ENCODE assay signal across 8 cellular contexts in the genomic region with DNA sequence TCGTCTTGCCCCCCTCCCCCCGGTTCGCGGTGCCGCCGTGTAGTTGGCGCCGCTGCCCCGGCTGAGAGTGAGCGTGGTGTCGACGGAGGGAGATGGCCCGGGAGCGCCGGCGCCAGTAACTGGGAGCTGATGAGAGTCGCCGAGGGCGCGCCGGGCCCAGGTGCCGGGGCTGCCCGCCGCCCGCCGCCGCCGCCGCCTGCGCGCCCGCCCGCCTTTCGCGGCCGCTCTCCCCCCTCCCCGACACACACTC. TPM values are rescaled to one million over a fixed set of nuclear protein-coding genes. Genes with fewer than 3 reads are reported as not detected.
DNase-seq lines count a peak whose midpoint lies in the region; ATAC-seq and TF ChIP-seq lines count a peak whose summit lies in the region.

No MANE protein-coding gene starts in this region.

- no peak overlapping the region; the same call in 1 of the 2 replicates for H3K4ac ChIP-seq in H9 (ENCODE audit: low read depth, low read length)

- peaks cover 22% of the 10 kb centered on the region for H3K36me3 ChIP-seq in CD8-positive, alpha-beta T cell (ENCODE audit: insufficient read depth, low read length)
- H3K36me3 ChIP-seq in PC-9 (ENCODE audit: low read depth): peaks cover 35% of the 10 kb centered on the region
- peaks cover 9% of the 10 kb centered on the region for H3K36me3 ChIP-seq in fibroblast of lung (ENCODE audit: control insufficient read depth, insufficient read depth, low read length)

- H2BK20ac ChIP-seq in H9 (ENCODE audit: low read depth, low read length, poor library complexity, severe bottlenecking): no peak overlapping the region

- no peak for TF ChIP-seq CTCF in CD8-positive, alpha-beta T cell (IDR thresholded peaks at IDR 0.05)
- TF ChIP-seq CTCF in H9 (conservative IDR thresholded peaks at IDR 0.05) (no peak), PC-9 (conservative IDR thresholded peaks at IDR 0.05) (no peak), fibroblast of lung (conservative IDR thresholded peaks at IDR 0.05 in 1 of 2, IDR thresholded peaks at IDR 0.05 in 1 of 2; ENCODE audit: low read depth in 1 of 2, low read length in 2 of 2) (no peak)

- H4K91ac ChIP-seq in H9 (ENCODE audit: insufficient read length, low read depth, low read length): no peak overlapping the region

- no peak overlapping the region for H3K23ac ChIP-seq in H9 (ENCODE audit: insufficient read length, low read depth, low read length)

- intact Hi-C loops in CD8-positive, alpha-beta T cell (cut with DNase I, micrococcal nuclease): loop anchor here (2.0 to 10.0 kb wide), 13 partner anchors 59 to 1678 kb away; a partner anchor contains a TSS
- intact Hi-C loops in PC-9 (cut with micrococcal nuclease; ENCODE audit: unreplicated experiment): loop anchor here (2.0 kb wide), 1 partner anchor 100 kb away; no protein-coding TSS in a partner anchor

- DNase-seq in CD8-positive, alpha-beta T cell: no peak
- DNase-seq in H9 (no peak), PC-9 (no peak), fibroblast of lung (ENCODE audit: low read depth in 2 of 2) (no peak), skeletal muscle cell (ENCODE audit: low read depth) (no peak), NCI-H82 (lab: John Stamatoyannopoulos, UW) (no peak), kidney glomerular epithelial cell (lab: John Stamatoyannopoulos, UW) (no peak)

- peaks cover 16% of the 10 kb centered on the region; the same call in 1 of the 2 replicates for H3K79me2 ChIP-seq in H9 (ENCODE audit: insufficient read depth, low read length)
- H3K79me2 ChIP-seq in PC-9 (ENCODE audit: low read depth): peaks cover 61% of the 10 kb centered on the region
- peaks cover 66% of the 10 kb centered on the region for H3K79me2 ChIP-seq in fibroblast of lung (ENCODE audit: control insufficient read depth, insufficient read depth, low read length)

- no peaks in the 10 kb centered on the region for H3K9me3 ChIP-seq in CD8-positive, alpha-beta T cell (ENCODE audit: low read length)
- no peaks in the 10 kb centered on the region for H3K9me3 ChIP-seq in H9 (ENCODE audit: control insufficient read depth, low read depth, low read length)
- H3K9me3 ChIP-seq in PC-9 (ENCODE audit: insufficient read depth, low read depth): no peaks in the 10 kb centered on the region
- no peaks in the 10 kb centered on the region for H3K9me3 ChIP-seq in fibroblast of lung (ENCODE audit: control insufficient read depth, insufficient read depth, low read depth, low read length)

- H3K4me1 Mint-ChIP-seq in CD8-positive, alpha-beta T cell (ENCODE audit: low read depth): peaks cover 70% of the 10 kb centered on the region
- peaks cover 32 to 41% of the 10 kb centered on the region in 2 experiments for H3K4me1 Mint-ChIP-seq in H9

- peak overlapping the region; percentile 99 for H3K4me3 Mint-ChIP-seq in CD8-positive, alpha-beta T cell
- peak overlapping the region; percentile 98 for H3K4me3 Mint-ChIP-seq in H9

- peak overlapping the region; percentile 100 for H3K27ac Mint-ChIP-seq in CD8-positive, alpha-beta T cell
- peak overlapping the region; percentile 100; a peak in 6 of 7 replicates for H3K27ac Mint-ChIP-seq in H9

- H2BK12ac ChIP-seq in H9 (ENCODE audit: insufficient read length, low read depth, low read length): no peak overlapping the region

- POLR2A ChIA-PET in CD8-positive, alpha-beta T cell (lab: Charles Lee): interaction anchor here (0.8 kb wide), 1 partner anchor 9 kb away, joined by 3 read pairs; no protein-coding TSS in a partner anchor
- POLR2A ChIA-PET in PC-9 (lab: Charles Lee; ENCODE audit: unreplicated experiment): interaction anchor here (0.6 to 1.0 kb wide), 4 partner anchors 28 to 1294 kb away, joined by 3 to 8 read pairs (median 4); no protein-coding TSS in a partner anchor

- H4K5ac ChIP-seq in H9 (ENCODE audit: insufficient read length, low read depth, low read length): no peak overlapping the region

- no peaks in the 10 kb centered on the region for H3F3A ChIP-seq in PC-9 (ENCODE audit: insufficient read depth, low read depth)

- H3K4me2 ChIP-seq in H9 (ENCODE audit: insufficient read depth, insufficient read length, low read length) (no peak overlapping the region), PC-9 (no peak overlapping the region), fibroblast of lung (ENCODE audit: extremely low read depth, insufficient read depth, low read length) (no peak overlapping the region)

- CTCF ChIA-PET in CD8-positive, alpha-beta T cell (lab: Charles Lee): no interaction called here
- CTCF ChIA-PET in PC-9 (lab: Charles Lee): no interaction called here

- no peaks in the 10 kb centered on the region for H3K27me3 ChIP-seq in CD8-positive, alpha-beta T cell (ENCODE audit: insufficient read depth, low read length)
- H3K27me3 ChIP-seq in H9 (ENCODE audit: insufficient read depth, low read length) (no peaks in the 10 kb centered on the region), PC-9 (ENCODE audit: insufficient read depth, low read depth) (no peaks in the 10 kb centered on the region), fibroblast of lung (ENCODE audit: control insufficient read depth, insufficient read depth, low read length) (no peaks in the 10 kb centered on the region)

- H4K8ac ChIP-seq in H9 (replicated peaks; ENCODE audit: insufficient read length, low read depth, low read length): no peak overlapping the region

- no peak overlapping the region for H3K56ac ChIP-seq in H9 (ENCODE audit: insufficient read length, low read depth, low read length)

- H3K18ac ChIP-seq in H9 (ENCODE audit: insufficient read length, low read depth, low read length): peak overlapping the region; percentile 97

- no peak overlapping the region for H2BK15ac ChIP-seq in H9 (ENCODE audit: low read depth, low read length)

- H2AFZ ChIP-seq in H9 (ENCODE audit: low read length) (no peak overlapping the region), PC-9 (no peak overlapping the region), fibroblast of lung (ENCODE audit: low read length) (no peak overlapping the region)

- no peaks in the 10 kb centered on the region for H3K27me3 Mint-ChIP-seq in CD8-positive, alpha-beta T cell (ENCODE audit: low read depth)
- no peaks in the 10 kb centered on the region; the same call in 1 of the 2 replicates for H3K27me3 Mint-ChIP-seq in H9 (ENCODE audit: low read depth)

- no peak for ATAC-seq in CD8-positive, alpha-beta T cell
- no peak for ATAC-seq in HG02870 (IDR thresholded peaks at IDR 0.05; ENCODE audit: unreplicated experiment)

- peak overlapping the region; percentile 64 for H3K14ac ChIP-seq in H9 (ENCODE audit: insufficient read depth, low read length)

- peak overlapping the region; percentile 99 for H3K27ac ChIP-seq in CD8-positive, alpha-beta T cell (ENCODE audit: low read depth, low read length)
- peak overlapping the region; percentile 54 for H3K27ac ChIP-seq in H9 (ENCODE audit: insufficient read length, low read depth, low read length)
- peak overlapping the region; percentile 96 for H3K27ac ChIP-seq in PC-9
- peak overlapping the region; percentile 99 for H3K27ac ChIP-seq in fibroblast of lung (ENCODE audit: insufficient read depth, low read length)

- no peaks in the 10 kb centered on the region for H3K9me2 ChIP-seq in PC-9 (ENCODE audit: insufficient read depth)

- no peak overlapping the region for H2AK5ac ChIP-seq in H9 (ENCODE audit: insufficient read length, low read length)

- H4K20me1 ChIP-seq in H9 (ENCODE audit: control insufficient read depth, insufficient read depth, insufficient read length): no peaks in the 10 kb centered on the region
- peaks cover 34% of the 10 kb centered on the region for H4K20me1 ChIP-seq in PC-9 (ENCODE audit: insufficient read depth)
- H4K20me1 ChIP-seq in fibroblast of lung (ENCODE audit: control insufficient read depth, extremely low read depth, insufficient read depth, low read length): peaks cover 3% of the 10 kb centered on the region

- no peak overlapping the region for H2BK5ac ChIP-seq in H9 (ENCODE audit: insufficient read length, low read length)

- H3K9ac ChIP-seq in H9 (ENCODE audit: extremely low read depth, insufficient read length, low read length) (peak overlapping the region; percentile 94), fibroblast of lung (ENCODE audit: insufficient read depth, low read length) (peak overlapping the region; percentile 100)

- H3K9me3 Mint-ChIP-seq in CD8-positive, alpha-beta T cell: no peaks in the 10 kb centered on the region
- H3K9me3 Mint-ChIP-seq in H9: no peaks in the 10 kb centered on the region

- peaks cover 54% of the 10 kb centered on the region for H3K4me1 ChIP-seq in CD8-positive, alpha-beta T cell (ENCODE audit: insufficient read depth, low read length)
- no peaks in the 10 kb centered on the region for H3K4me1 ChIP-seq in H9 (ENCODE audit: insufficient read depth, low read length)
- peaks cover 18% of the 10 kb centered on the region for H3K4me1 ChIP-seq in PC-9 (replicated peaks; ENCODE audit: insufficient read depth)
- H3K4me1 ChIP-seq in fibroblast of lung (ENCODE audit: control insufficient read depth, extremely low read depth, insufficient read depth, low read length): peaks cover 2% of the 10 kb centered on the region

- H3T11ph ChIP-seq in H9 (ENCODE audit: low read length): no peak overlapping the region

- peaks cover 9% of the 10 kb centered on the region for H3K79me1 ChIP-seq in H9 (ENCODE audit: insufficient read depth, low read depth, low read length, poor library complexity, severe bottlenecking)

- peak overlapping the region; percentile 99 for H3K4me3 ChIP-seq in CD8-positive, alpha-beta T cell (ENCODE audit: low read depth, low read length)
- peak overlapping the region; percentile 86 for H3K4me3 ChIP-seq in PC-9
- H3K4me3 ChIP-seq in fibroblast of lung (replicated peaks in 1 of 4; ENCODE audit: control extremely low read depth in 1 of 4, insufficient read depth in 1 of 4, low read depth in 3 of 4, low read length in 4 of 4): peak overlapping the region; percentile 39 to 88 (median 69)
- peak overlapping the region; percentile 87 for H3K4me3 ChIP-seq in skeletal muscle cell (ENCODE audit: low read depth, low read length)

- peaks cover 9% of the 10 kb centered on the region for H3K23me2 ChIP-seq in H9 (ENCODE audit: insufficient read length, low read depth, low read length, poor library complexity, severe bottlenecking)

- H3K36me3 Mint-ChIP-seq in CD8-positive, alpha-beta T cell: peaks cover 48% of the 10 kb centered on the region
- H3K36me3 Mint-ChIP-seq in H9 (ENCODE audit: insufficient read depth in 1 of 3, low read depth in 3 of 3): peaks cover 39 to 46% (median 45%) of the 10 kb centered on the region in 3 experiments

- no peak overlapping the region for H2BK120ac ChIP-seq in H9 (ENCODE audit: low read depth, low read length, poor library complexity, severe bottlenecking)

- no TSS peak for BruUV-seq in PC-9 (replicated peaks; lab: Mats Ljungman, UMichigan)

- no CpG with 5 or more reads among the region's 37 CpGs for WGBS in H9 (ENCODE audit: extremely low coverage, insufficient read length, low lambda C conversion rate)

RNA-seq across cellular contexts. Expression of a gene that starts 0.3 kb away (rescaled TPM):
- total RNA-seq in CD8-positive, alpha-beta T cell: 100 to 1,000 TPM; 195 to 200 TPM
- total RNA-seq in H9 (2021) (130 and 134 TPM in 2 replicates), PC-9 (2021) (67.1 and 93.9 TPM in 2 replicates), fibroblast of lung (52.4 and 65.7 TPM in 2 replicates)
- 76.1 and 94.2 TPM in 2 replicates for polyA plus RNA-seq in fibroblast of lung
- 41.9 and 53.1 TPM in 2 replicates for polyA plus RNA-seq in fibroblast of lung (2012)
- polyA minus RNA-seq in fibroblast of lung (ENCODE audit: low replicate concordance): 20.3 and 38.6 TPM in 2 replicates
